8 cellular contexts compared by ENCODE assay signal in genomic region chr6:30722280-30723112, GRCh38. TPM values are rescaled to one million over a fixed set of nuclear protein-coding genes. Genes with fewer than 3 reads are reported as not detected.
DNase-seq lines count a peak whose midpoint lies in the region; ATAC-seq and TF ChIP-seq lines count a peak whose summit lies in the region.

No MANE protein-coding gene starts in this region.

- H3K4me3 ChIP-seq in AG10803 (ENCODE audit: low read length) = peak overlapping the region; percentile 96
- peak overlapping the region; percentile 80 for H3K4me3 ChIP-seq in left lung

- H3K36me3 ChIP-seq in left lung = peaks cover 8 to 59% of the 10 kb centered on the region in 2 donors

- H3K36me3 Mint-ChIP-seq in dendritic cell treated with granulocyte-macrophage colony-stimulating factor and Interleukin-4, amounts not matched to agents 40 ng/mL and 50 ng/mL, for 4 days (ENCODE audit: low read depth) = peaks cover 76% of the 10 kb centered on the region

- peak; percentile 96 for TF ChIP-seq CTCF in AG10803 (conservative IDR thresholded peaks at IDR 0.05; ENCODE audit: low read length)
- TF ChIP-seq CTCF in GM20000 (IDR thresholded peaks at IDR 0.05; ENCODE audit: extremely low read depth, missing control alignments) = peak; percentile 90
- peak; percentile 91 to 94 for TF ChIP-seq CTCF in left lung (IDR thresholded peaks at IDR 0.05)

- peaks cover 28 to 66% of the 10 kb centered on the region in 2 donors for H3K4me1 ChIP-seq in left lung

- peak overlapping the region; percentile 87 for H3K4me3 Mint-ChIP-seq in dendritic cell treated with granulocyte-macrophage colony-stimulating factor and Interleukin-4, amounts not matched to agents 40 ng/mL and 50 ng/mL, for 4 days

- H3K27ac Mint-ChIP-seq in dendritic cell treated with granulocyte-macrophage colony-stimulating factor and Interleukin-4, amounts not matched to agents 40 ng/mL and 50 ng/mL, for 4 days = peak overlapping the region; percentile 98

- no peaks in the 10 kb centered on the region for H3K9me3 ChIP-seq in left lung

- intact Hi-C loops in dendritic cell treated with granulocyte-macrophage colony-stimulating factor and Interleukin-4, amounts not matched to agents 40 ng/mL and 50 ng/mL, for 4 days (cut with micrococcal nuclease) = loop anchor here (1.0 to 10.0 kb wide), 3 partner anchors 20 to 238 kb away; partner anchors contain the start of genes FLOT1 and HLA-E
- intact Hi-C loops in left lung (cut with DNase I) = loop anchor here in 1 of 2 donors (2.0 kb wide), 1 partner anchor 44 kb away; no protein-coding TSS in a partner anchor

- no peaks in the 10 kb centered on the region for H3K27me3 ChIP-seq in left lung

- H3K27me3 Mint-ChIP-seq in dendritic cell treated with granulocyte-macrophage colony-stimulating factor and Interleukin-4, amounts not matched to agents 40 ng/mL and 50 ng/mL, for 4 days = no peaks in the 10 kb centered on the region

- ATAC-seq in left lung (peak; percentile 27), HG02642 (IDR thresholded peaks at IDR 0.05; ENCODE audit: poor library complexity, unreplicated experiment) (no peak)

- H3K4me1 Mint-ChIP-seq in dendritic cell treated with granulocyte-macrophage colony-stimulating factor and Interleukin-4, amounts not matched to agents 40 ng/mL and 50 ng/mL, for 4 days (ENCODE audit: low read depth) = peaks cover 51% of the 10 kb centered on the region

- H3K9me3 Mint-ChIP-seq in dendritic cell treated with granulocyte-macrophage colony-stimulating factor and Interleukin-4, amounts not matched to agents 40 ng/mL and 50 ng/mL, for 4 days = no peaks in the 10 kb centered on the region

- peak overlapping the region; percentile 74 to 94 for H3K27ac ChIP-seq in left lung

- peak; percentile 77 for DNase-seq in AG10803 (ENCODE audit: low read depth)
- DNase-seq in GM20000 (ENCODE audit: low spot score) = peak; percentile 64
- DNase-seq in NCI-H524 treated with DMSO at 0.1 percent for 48 hours (lab: John Stamatoyannopoulos, UW) = peak; percentile 12
- peak; percentile 81 to 83 for DNase-seq in activated CD4-positive, alpha-beta T cell treated with anti-CD3 and anti-CD28 coated beads, Interleukin-2, amount 50 U/mL, for 24 hours (ENCODE audit: low read depth in 1 of 2, low spot score in 1 of 2)
- peak; percentile 78 to 93 for DNase-seq in left lung
- DNase-seq in stimulated activated CD4-positive, alpha-beta T cell treated with anti-CD3 and anti-CD28 coated beads, Interleukin-4, amount 100 ng/mL, for 1 hour = peak; percentile 86

RNA-seq across cellular contexts. Expression of gene TUBB, which starts 2.3 kb away (rescaled TPM):
- 100 to 1,000 TPM; 409 to 602 TPM for total RNA-seq in left lung

RNA-seq across cellular contexts. Expression of gene MDC1, which starts 5.4 kb away (rescaled TPM):
- 10 to 100 TPM; 28.2 to 38.6 TPM for total RNA-seq in left lung

RNA-seq across cellular contexts. Expression of gene FLOT1, which starts 20.0 kb away (rescaled TPM):
- total RNA-seq in left lung = 100 to 1,000 TPM; 148 to 206 TPM

RNA-seq across cellular contexts. Expression of gene IER3, which starts 21.9 kb away (rescaled TPM):
- 10 to 100 TPM; 36.1 to 77.0 TPM for total RNA-seq in left lung

RNA-seq across cellular contexts. Expression of gene NRM, which starts 31.7 kb away (rescaled TPM):
- 10 to 100 TPM; 13.1 to 17.4 TPM for total RNA-seq in left lung

Comparison
In these comparisons a context has a peak if more than half of its experiments do, and no peak if none do; other contexts are left out.
1. DNase-seq: peak in every context shown above with its lines; median percentile 86 in stimulated activated CD4-positive, alpha-beta T cell treated with anti-CD3 and anti-CD28 coated beads, Interleukin-4, amount 100 ng/mL, for 1 hour; 86 in left lung; 82 in activated CD4-positive, alpha-beta T cell treated with anti-CD3 and anti-CD28 coated beads, Interleukin-2, amount 50 U/mL, for 24 hours; 77 in AG10803; 64 in GM20000; 12 in NCI-H524 treated with DMSO at 0.1 percent for 48 hours.